ENCODE assay signal across 9 cellular contexts in genomic region chr1:217333939-217334338, GRCh38.
DNase-seq lines count a peak whose midpoint lies in the region; ATAC-seq, FAIRE-seq and TF ChIP-seq lines count a peak whose summit lies in the region.
"Had no signal": no experiment of that assay in that cellular context is flagged by ENCODE, and none has a peak within 500 bp of the region (broad histone marks: within the 10 kb centered on the region; RNA-seq: fewer than 3 reads in every experiment).

No MANE protein-coding gene starts in this region.

- no peak for FAIRE-seq in HepG2 (lab: Jason Lieb, UNC)

- no peak overlapping the region for H3K4me3 ChIP-seq in GM23248
- no peak overlapping the region for H3K4me3 ChIP-seq in adipocyte (ENCODE audit: low read length)
- H3K4me3 ChIP-seq in HepG2 (replicated peaks in 1 of 3; ENCODE audit: insufficient read depth in 1 of 3, low read depth in 2 of 3, low read length in 3 of 3) = no peak overlapping the region
- H3K4me3 ChIP-seq: BLaER1 treated with 17β-estradiol and CSF1 and Interleukin-3, amounts not matched to agents 10 nM and 100 nM had no signal

- H4K20me1 ChIP-seq in GM23248 (ENCODE audit: insufficient read depth) (no peaks in the 10 kb centered on the region), HepG2 (ENCODE audit: insufficient read depth, low read length) (no peaks in the 10 kb centered on the region)
- H4K20me1 ChIP-seq: BLaER1 treated with 17β-estradiol and CSF1 and Interleukin-3, amounts not matched to agents 10 nM and 100 nM had no signal

- BruUV-seq in HepG2 (replicated peaks; lab: Mats Ljungman, UMichigan) = no TSS peak

- no peaks in the 10 kb centered on the region; the same call in 1 of the 2 replicates for H3K9me2 ChIP-seq in GM23248 (ENCODE audit: insufficient read depth)

- no peak for TF ChIP-seq POLR2A in HepG2 (IDR thresholded peaks at IDR 0.05; ENCODE audit: insufficient read depth in 1 of 2, low read depth in 2 of 2, low read length in 2 of 2)

- POLR2A ChIA-PET in HepG2 (lab: Yijun Ruan, JAX) = no interaction called here

- TF ChIP-seq CTCF in HepG2 (CRISPR knock-in tag; IDR thresholded peaks at IDR 0.05) = peak; percentile 71

- H3K4me1 ChIP-seq in GM23248 (ENCODE audit: insufficient read depth) (no peaks in the 10 kb centered on the region), adipocyte (ENCODE audit: control insufficient read depth, insufficient read depth, low read length) (peaks cover 7% of the 10 kb centered on the region), HepG2 (ENCODE audit: insufficient read depth, low read length) (peaks cover 10% of the 10 kb centered on the region)
- H3K4me1 ChIP-seq: BLaER1 treated with 17β-estradiol and CSF1 and Interleukin-3, amounts not matched to agents 10 nM and 100 nM had no signal

- H3K9ac ChIP-seq in GM23248 (no peak overlapping the region), adipocyte (ENCODE audit: low read length) (no peak overlapping the region), HepG2 (ENCODE audit: insufficient read depth, low read depth, low read length) (no peak overlapping the region)
- H3K9ac ChIP-seq: BLaER1 treated with 17β-estradiol and CSF1 and Interleukin-3, amounts not matched to agents 10 nM and 100 nM had no signal

- H3K27me3 ChIP-seq in GM23248 (replicated peaks; ENCODE audit: insufficient read depth) = no peaks in the 10 kb centered on the region
- peaks cover 10% of the 10 kb centered on the region for H3K27me3 ChIP-seq in adipocyte (replicated peaks; ENCODE audit: control insufficient read depth, insufficient read depth, low read length)
- H3K27me3 ChIP-seq in HepG2 (ENCODE audit: control insufficient read depth in 1 of 2, insufficient read depth in 2 of 2, low read length in 2 of 2) = no peaks in the 10 kb centered on the region
- H3K27me3 ChIP-seq: BLaER1 treated with 17β-estradiol and CSF1 and Interleukin-3, amounts not matched to agents 10 nM and 100 nM had no signal

- H3K9me3 ChIP-seq in GM23248 (ENCODE audit: low read depth) (no peaks in the 10 kb centered on the region), adipocyte (ENCODE audit: control insufficient read depth, low read length) (peaks cover 9% of the 10 kb centered on the region), HepG2 (ENCODE audit: low read length) (peaks cover 7% of the 10 kb centered on the region; the same call in 1 of the 2 replicates)

- H2AFZ ChIP-seq in GM23248 = no peak overlapping the region
- no peak overlapping the region for H2AFZ ChIP-seq in HepG2 (ENCODE audit: low read length)

- H3K79me2 ChIP-seq in GM23248 (ENCODE audit: insufficient read depth) (no peaks in the 10 kb centered on the region), HepG2 (ENCODE audit: insufficient read depth, low read length) (no peaks in the 10 kb centered on the region)

- DNase-seq in NCI-H2171 treated with DMSO at 0.1 percent for 48 hours (lab: John Stamatoyannopoulos, UW) (peak; percentile 29), NCI-H2171 (lab: John Stamatoyannopoulos, UW) (no peak), GM23248 (peak; percentile 33), M059J (ENCODE audit: low read depth) (peak; percentile 3), adipocyte (ENCODE audit: low read depth) (peak; percentile 36), HepG2 (ENCODE audit: low spot score) (peak; percentile 10), LoVo (ENCODE audit: low spot score) (no peak)
- no peak for DNase-seq in activated CD8-positive, alpha-beta memory T cell treated with anti-CD3 and anti-CD28 coated beads for 24 hours

- no peaks in the 10 kb centered on the region for H3F3A ChIP-seq in GM23248 (ENCODE audit: insufficient read depth)

- in situ Hi-C loops in GM23248 (cut with MboI) = no loop called here
- in situ Hi-C loops in HepG2 (cut with HindIII; ENCODE audit: extremely low pct_ligation_motif_present, low pct_unique_long_range_greater_than_20kb) = no loop called here

- no peak for TF ChIP-seq RAD21 in HepG2 (CRISPR knock-in tag; IDR thresholded peaks at IDR 0.05)

- CTCF ChIA-PET in HepG2 (lab: Yijun Ruan, JAX; ENCODE audit: low intra/inter-chr PET ratio, low total read pairs) = no interaction called here

- H3K36me3 ChIP-seq in GM23248 (ENCODE audit: low read depth) (no peaks in the 10 kb centered on the region), adipocyte (ENCODE audit: control insufficient read depth, insufficient read depth, low read length, severe bottlenecking) (no peaks in the 10 kb centered on the region), HepG2 (replicated peaks in 1 of 2; ENCODE audit: control insufficient read depth in 1 of 2, insufficient read depth in 2 of 2, low read length in 2 of 2) (no peaks in the 10 kb centered on the region)

- no peak overlapping the region for H3K4me2 ChIP-seq in GM23248 (ENCODE audit: unreplicated experiment)
- no peak overlapping the region for H3K4me2 ChIP-seq in HepG2 (ENCODE audit: low read depth, low read length)
- H3K4me2 ChIP-seq: BLaER1 treated with 17β-estradiol and CSF1 and Interleukin-3, amounts not matched to agents 10 nM and 100 nM had no signal

- peak; percentile 65 for ATAC-seq in HepG2

- H3K27ac ChIP-seq in GM23248 (no peak overlapping the region), HepG2 (ENCODE audit: extremely low read length, insufficient read depth, low read length) (no peak overlapping the region)
- H3K27ac ChIP-seq: BLaER1 treated with 17β-estradiol and CSF1 and Interleukin-3, amounts not matched to agents 10 nM and 100 nM had no signal

- intact Hi-C loops in HepG2 (cut with micrococcal nuclease; ENCODE audit: unreplicated experiment) = no loop called here

- TF ChIP-seq EP300 in HepG2 (IDR thresholded peaks at IDR 0.05; ENCODE audit: low read depth in 2 of 2, low read length in 2 of 2) (no peak), HepG2 (CRISPR knock-in tag; IDR thresholded peaks at IDR 0.05; ENCODE audit: borderline replicate concordance) (no peak)

- WGBS in GM23248 (ENCODE audit: low coverage in 1 of 2, low lambda C conversion rate in 2 of 2, missing lambda C conversion rate in 2 of 2), 2 experiments = 35 to 37% methylated on average over 6 of the region's 6 CpGs
- WGBS in HepG2 (ENCODE audit: low lambda C conversion rate) = 11% methylated on average over 6 of the region's 6 CpGs

TF ChIP-seq in HepG2, 621 proteins besides CTCF, POLR2A, EP300 and RAD21 (continues in another document):
- TF ChIP-seq ZFP36L2 (CRISPR knock-in tag; IDR thresholded peaks at IDR 0.05) (no peak), ZSCAN22 (CRISPR knock-in tag; IDR thresholded peaks at IDR 0.05) (no peak), STAG1 (CRISPR knock-in tag; IDR thresholded peaks at IDR 0.05) (peak; percentile 59), SMC3 (IDR thresholded peaks at IDR 0.05; ENCODE audit: low read length) (peak; percentile 53), HHEX (CRISPR knock-in tag; IDR thresholded peaks at IDR 0.05) (no peak), XRCC5 (optimal IDR thresholded peaks at IDR 0.05; ENCODE audit: low read length) (peak; percentile 34), ZNF138 (CRISPR knock-in tag; IDR thresholded peaks at IDR 0.05; ENCODE audit: low read depth) (no peak), HIVEP1 (CRISPR knock-in tag; IDR thresholded peaks at IDR 0.05) (no peak), ZNF431 (CRISPR knock-in tag; IDR thresholded peaks at IDR 0.05; ENCODE audit: borderline replicate concordance, low read depth) (no peak)
- TF ChIP-seq, protein P1, sequence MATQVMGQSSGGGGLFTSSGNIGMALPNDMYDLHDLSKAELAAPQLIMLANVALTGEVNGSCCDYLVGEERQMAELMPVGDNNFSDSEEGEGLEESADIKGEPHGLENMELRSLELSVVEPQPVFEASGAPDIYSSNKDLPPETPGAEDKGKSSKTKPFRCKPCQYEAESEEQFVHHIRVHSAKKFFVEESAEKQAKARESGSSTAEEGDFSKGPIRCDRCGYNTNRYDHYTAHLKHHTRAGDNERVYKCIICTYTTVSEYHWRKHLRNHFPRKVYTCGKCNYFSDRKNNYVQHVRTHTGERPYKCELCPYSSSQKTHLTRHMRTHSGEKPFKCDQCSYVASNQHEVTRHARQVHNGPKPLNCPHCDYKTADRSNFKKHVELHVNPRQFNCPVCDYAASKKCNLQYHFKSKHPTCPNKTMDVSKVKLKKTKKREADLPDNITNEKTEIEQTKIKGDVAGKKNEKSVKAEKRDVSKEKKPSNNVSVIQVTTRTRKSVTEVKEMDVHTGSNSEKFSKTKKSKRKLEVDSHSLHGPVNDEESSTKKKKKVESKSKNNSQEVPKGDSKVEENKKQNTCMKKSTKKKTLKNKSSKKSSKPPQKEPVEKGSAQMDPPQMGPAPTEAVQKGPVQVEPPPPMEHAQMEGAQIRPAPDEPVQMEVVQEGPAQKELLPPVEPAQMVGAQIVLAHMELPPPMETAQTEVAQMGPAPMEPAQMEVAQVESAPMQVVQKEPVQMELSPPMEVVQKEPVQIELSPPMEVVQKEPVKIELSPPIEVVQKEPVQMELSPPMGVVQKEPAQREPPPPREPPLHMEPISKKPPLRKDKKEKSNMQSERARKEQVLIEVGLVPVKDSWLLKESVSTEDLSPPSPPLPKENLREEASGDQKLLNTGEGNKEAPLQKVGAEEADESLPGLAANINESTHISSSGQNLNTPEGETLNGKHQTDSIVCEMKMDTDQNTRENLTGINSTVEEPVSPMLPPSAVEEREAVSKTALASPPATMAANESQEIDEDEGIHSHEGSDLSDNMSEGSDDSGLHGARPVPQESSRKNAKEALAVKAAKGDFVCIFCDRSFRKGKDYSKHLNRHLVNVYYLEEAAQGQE (IDR thresholded peaks at IDR 0.05; ENCODE audit: borderline replicate concordance in 1 of 2, low read depth in 1 of 2, low read length in 2 of 2) = no peak

Comparison
In these comparisons a context has a peak if more than half of its experiments do, and no peak if none do; other contexts are left out.
1. DNase-seq: peak in NCI-H2171 treated with DMSO at 0.1 percent for 48 hours (single experiment), GM23248 (single experiment), M059J (single experiment), adipocyte (single experiment) and HepG2 (single experiment); none in NCI-H2171 (single experiment), LoVo (single experiment) and activated CD8-positive, alpha-beta memory T cell treated with anti-CD3 and anti-CD28 coated beads for 24 hours (single experiment).